13 cellular contexts compared by ENCODE assay signal in genomic region chr13:64446372-64446771, GRCh38.
DNase-seq lines count a peak whose midpoint lies in the region; ATAC-seq, FAIRE-seq and TF ChIP-seq lines count a peak whose summit lies in the region.
"Had no signal": no experiment of that assay in that cellular context is flagged by ENCODE, and none has a peak within 500 bp of the region (broad histone marks: within the 10 kb centered on the region; RNA-seq: fewer than 3 reads in every experiment).

No MANE protein-coding gene starts in this region.

- no peaks in the 10 kb centered on the region for H3K79me2 ChIP-seq in astrocyte (ENCODE audit: insufficient read depth, low read length)

- no peak overlapping the region for H2BK15ac ChIP-seq in IMR-90 (ENCODE audit: low read depth, low read length)

- H3K4me3 ChIP-seq in IMR-90 (ENCODE audit: insufficient read depth, low read depth, low read length) = no peak overlapping the region
- no peak overlapping the region for H3K4me3 ChIP-seq in astrocyte (ENCODE audit: insufficient read depth, low read depth, low read length)
- no peak overlapping the region for H3K4me3 ChIP-seq in dorsolateral prefrontal cortex

- H3K56ac ChIP-seq in IMR-90 (ENCODE audit: extremely low read depth, insufficient read depth, low read length) = no peak overlapping the region

- CTCF ChIA-PET in IMR-90 (lab: Yijun Ruan, JAX) = interaction anchor here (0.7 kb wide), 1 partner anchor 15 kb away, joined by 3 read pairs; no protein-coding TSS in a partner anchor

- intact Hi-C loops in IMR-90 (cut with micrococcal nuclease) = no loop called here
- intact Hi-C loops in dorsolateral prefrontal cortex (cut with DNase I) = no loop called here

- no peak for TF ChIP-seq RAD21 in IMR-90 (IDR thresholded peaks at IDR 0.05; ENCODE audit: low read length)

- no peak overlapping the region for H4K8ac ChIP-seq in IMR-90 (ENCODE audit: low read depth in 2 of 2, low read length in 2 of 2)

- H3K9me3 ChIP-seq in IMR-90 (ENCODE audit: control insufficient read depth, insufficient read depth, low read length) (no peaks in the 10 kb centered on the region), astrocyte (ENCODE audit: insufficient read depth, low read depth, low read length) (no peaks in the 10 kb centered on the region)

- H3K4me3 Mint-ChIP-seq in astrocyte (ENCODE audit: unreplicated experiment) (no peak overlapping the region), neural crest cell (no peak overlapping the region)
- H3K4me3 Mint-ChIP-seq: naive B cell, T-cell had no signal

- H3K14ac ChIP-seq in IMR-90 (replicated peaks; ENCODE audit: low read depth, low read length) = no peak overlapping the region

- H3K23ac ChIP-seq in IMR-90 (ENCODE audit: low read depth, low read length) = no peak overlapping the region

- no peaks in the 10 kb centered on the region for H3K36me3 Mint-ChIP-seq in astrocyte (ENCODE audit: low read depth, unreplicated experiment)
- no peaks in the 10 kb centered on the region for H3K36me3 Mint-ChIP-seq in neural crest cell (ENCODE audit: low read depth)
- H3K36me3 Mint-ChIP-seq: naive B cell, T-cell had no signal

- H2BK5ac ChIP-seq in IMR-90 (ENCODE audit: low read depth, low read length, poor library complexity, severe bottlenecking) = no peak overlapping the region

- no CpG with 5 or more reads among the region's 2 CpGs for WGBS in IMR-90 (ENCODE audit: extremely low coverage in 2 of 2, insufficient read length in 1 of 2), 2 experiments

- no peak overlapping the region for H3K18ac ChIP-seq in IMR-90 (ENCODE audit: low read depth, low read length)

- no peaks in the 10 kb centered on the region for H3K27me3 Mint-ChIP-seq in astrocyte (ENCODE audit: low read depth, unreplicated experiment)
- H3K27me3 Mint-ChIP-seq in neural crest cell (ENCODE audit: low read depth) = no peaks in the 10 kb centered on the region
- H3K27me3 Mint-ChIP-seq: naive B cell, T-cell had no signal

- no peak overlapping the region for H3K27ac ChIP-seq in IMR-90 (ENCODE audit: insufficient read depth, low read length)
- no peak overlapping the region for H3K27ac ChIP-seq in astrocyte (ENCODE audit: low read depth, low read length)
- no peak overlapping the region for H3K27ac ChIP-seq in dorsolateral prefrontal cortex

- H3K79me1 ChIP-seq in IMR-90 (ENCODE audit: low read depth in 1 of 2, low read length in 2 of 2) = no peaks in the 10 kb centered on the region

- no peak overlapping the region for H4K91ac ChIP-seq in IMR-90 (ENCODE audit: insufficient read depth, low read depth, low read length)

- H3K9ac ChIP-seq in IMR-90 (ENCODE audit: low read depth, low read length) (no peak overlapping the region), astrocyte (ENCODE audit: low read length) (no peak overlapping the region)

- H2AFZ ChIP-seq in IMR-90 (replicated peaks; ENCODE audit: low read length, poor library complexity) (no peak overlapping the region), astrocyte (ENCODE audit: low read depth, low read length) (no peak overlapping the region)

- no peaks in the 10 kb centered on the region for H3K27me3 ChIP-seq in IMR-90 (ENCODE audit: control insufficient read depth, insufficient read depth, low read length)
- no peaks in the 10 kb centered on the region for H3K27me3 ChIP-seq in astrocyte (ENCODE audit: insufficient read depth, low read length)
- peaks cover 0 to 4% (median 0%) of the 10 kb centered on the region in 45 donors for H3K27me3 ChIP-seq in dorsolateral prefrontal cortex

- H3K4me1 ChIP-seq in IMR-90 (ENCODE audit: control insufficient read depth, insufficient read depth, low read length) (no peaks in the 10 kb centered on the region), astrocyte (ENCODE audit: insufficient read depth, low read length) (no peaks in the 10 kb centered on the region)

- no peak overlapping the region for H3K4me2 ChIP-seq in IMR-90 (ENCODE audit: low read depth, low read length)
- H3K4me2 ChIP-seq in astrocyte (ENCODE audit: low read length) = no peak overlapping the region

- POLR2A ChIA-PET in IMR-90 (lab: Charles Lee; ENCODE audit: unreplicated experiment) = no interaction called here

- DNase-seq in EH (ENCODE audit: low read depth) (peak; percentile 27), IMR-90 (no peak), astrocyte (ENCODE audit: low read depth) (no peak), neural crest cell (ENCODE audit: low read depth, low spot score) (no peak), CD1c-positive myeloid dendritic cell (ENCODE audit: extremely low spot score) (no peak), dorsolateral prefrontal cortex (no peak)
- DNase-seq in stimulated activated CD4-positive, alpha-beta T cell treated with anti-CD3 and anti-CD28 coated beads, Interleukin-2, amount 100 ng/mL, for 48 hours = no peak
- DNase-seq: naive B cell, NCI-H1048, NCI-H524 treated with DMSO at 0.1 percent for 48 hours, T-cell had no signal

- no peaks in the 10 kb centered on the region for H3K9me1 ChIP-seq in IMR-90 (ENCODE audit: insufficient read depth, low read length)

- H2BK120ac ChIP-seq in IMR-90 (ENCODE audit: low read depth, low read length) = no peak overlapping the region

- no peak overlapping the region for H3K4ac ChIP-seq in IMR-90 (ENCODE audit: low read depth, low read length)

- no peak overlapping the region for H2BK20ac ChIP-seq in IMR-90 (ENCODE audit: low read depth, low read length)

- H3K9me3 Mint-ChIP-seq in astrocyte (ENCODE audit: unreplicated experiment) (no peaks in the 10 kb centered on the region), neural crest cell (no peaks in the 10 kb centered on the region)
- H3K9me3 Mint-ChIP-seq: naive B cell had no signal

- no peak overlapping the region for H2AK9ac ChIP-seq in IMR-90 (replicated peaks; ENCODE audit: low read depth, low read length, poor library complexity)

- no peaks in the 10 kb centered on the region for H4K20me1 ChIP-seq in IMR-90 (ENCODE audit: insufficient read depth, low read length)
- H4K20me1 ChIP-seq in astrocyte (ENCODE audit: insufficient read depth, low read length) = no peaks in the 10 kb centered on the region

- no peak overlapping the region for H4K5ac ChIP-seq in IMR-90 (ENCODE audit: low read depth, low read length)

- no peak for ATAC-seq in IMR-90 (ENCODE audit: low read depth)
- ATAC-seq: T-cell had no signal

- in situ Hi-C loops in IMR-90 (cut with MboI; ENCODE audit: low sequenced_read_pairs) = no loop called here

- H2AK5ac ChIP-seq in IMR-90 (ENCODE audit: low read depth, low read length) = no peak overlapping the region

- TF ChIP-seq POLR2A in IMR-90 (IDR thresholded peaks at IDR 0.05; ENCODE audit: low read depth, low read length) = no peak

- H3K4me1 Mint-ChIP-seq in astrocyte (ENCODE audit: low read depth, unreplicated experiment) (no peaks in the 10 kb centered on the region), neural crest cell (no peaks in the 10 kb centered on the region)
- H3K4me1 Mint-ChIP-seq: naive B cell, T-cell had no signal

- no TSS peak for BruUV-seq in IMR-90 (replicated peaks; lab: Mats Ljungman, UMichigan)

- H3K27ac Mint-ChIP-seq in astrocyte (ENCODE audit: unreplicated experiment) (no peak overlapping the region), neural crest cell (ENCODE audit: unreplicated experiment) (no peak overlapping the region)
- H3K27ac Mint-ChIP-seq: naive B cell, T-cell had no signal

- H3K36me3 ChIP-seq in IMR-90 (ENCODE audit: control insufficient read depth, insufficient read depth, low read length) (no peaks in the 10 kb centered on the region), astrocyte (ENCODE audit: insufficient read depth, low read length) (no peaks in the 10 kb centered on the region)

- dilution Hi-C loops in IMR-90 (cut with HindIII; ENCODE audit: low sequenced_read_pairs, unreplicated experiment) = no loop called here

- no peak for FAIRE-seq in astrocyte (lab: Jason Lieb, UNC)
- FAIRE-seq: endometrium, GM19239 had no signal

- TF ChIP-seq CTCF in IMR-90 (conservative IDR thresholded peaks at IDR 0.05; ENCODE audit: low read depth, low read length) (0 out of 2 replicates have a peak, but pooled peaks have one; percentile 14), astrocyte (IDR thresholded peaks at IDR 0.05; ENCODE audit: insufficient read depth, low read depth, low read length) (peak; percentile 27), neural crest cell (conservative IDR thresholded peaks at IDR 0.05) (peak; percentile 64), dorsolateral prefrontal cortex (IDR thresholded peaks at IDR 0.05 in 54 of 56, conservative IDR thresholded peaks at IDR 0.05 in 2 of 56; ENCODE audit: low read depth in 1 of 56, partially characterized antibody in 56 of 56) (peak in 1 of 56 donors; percentile 12)

TF ChIP-seq in IMR-90, 13 proteins besides CTCF, POLR2A, EP300 and RAD21 (continues in another document):
- TF ChIP-seq ELK1 (IDR thresholded peaks at IDR 0.05; ENCODE audit: borderline replicate concordance, low read depth, low read length) (no peak), MXI1 (IDR thresholded peaks at IDR 0.05; ENCODE audit: borderline replicate concordance, low read depth, low read length) (no peak), SMC3 (IDR thresholded peaks at IDR 0.05; ENCODE audit: low read depth, low read length) (no peak), MAZ (IDR thresholded peaks at IDR 0.05; ENCODE audit: borderline replicate concordance, low read depth, low read length) (no peak), FOS (IDR thresholded peaks at IDR 0.05; ENCODE audit: low read depth, low read length) (no peak), CHD1 (IDR thresholded peaks at IDR 0.05; ENCODE audit: low read depth, low read length) (no peak), RFX5 (IDR thresholded peaks at IDR 0.05; ENCODE audit: low read depth, low read length) (no peak), RCOR1 (IDR thresholded peaks at IDR 0.05; ENCODE audit: insufficient replicate concordance, low read length) (no peak), CEBPB (IDR thresholded peaks at IDR 0.05; ENCODE audit: low read depth, low read length) (no peak), NFE2L2 (IDR thresholded peaks at IDR 0.05; ENCODE audit: low read depth, low read length) (no peak), BHLHE40 (IDR thresholded peaks at IDR 0.05; ENCODE audit: low read depth, low read length) (no peak)
